25 cellular contexts compared by ENCODE assay signal in the genomic region with DNA sequence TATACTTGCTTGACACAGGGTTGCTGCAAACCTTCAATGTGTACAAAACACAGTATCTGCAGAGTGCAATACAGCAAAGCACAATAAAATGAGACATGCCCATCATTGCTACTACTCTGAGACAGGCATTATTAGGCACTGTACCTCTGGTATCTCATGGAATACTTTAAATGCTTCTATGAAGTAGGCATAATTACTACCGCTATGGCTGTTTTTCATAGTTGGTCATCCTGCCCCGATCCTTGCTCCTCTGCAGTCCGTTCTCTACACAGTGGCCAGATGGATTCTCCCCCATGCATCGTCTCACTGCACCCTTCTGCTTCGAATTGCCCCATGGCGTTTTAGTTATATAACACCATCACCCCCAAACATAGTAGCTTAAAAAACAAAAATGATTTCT.
"Had no signal": no experiment of that assay in that cellular context is flagged by ENCODE, and none has a peak within 500 bp of the region (broad histone marks: within the 10 kb centered on the region; RNA-seq: fewer than 3 reads in every experiment).

No MANE protein-coding gene starts in this region.

- H3K9me3 Mint-ChIP-seq: dendritic cell treated with granulocyte-macrophage colony-stimulating factor and Interleukin-4, amounts not matched to agents 40 ng/mL and 50 ng/mL, for 4 days; effector memory CD8-positive, alpha-beta T cell had no signal

- H3K36me3 ChIP-seq: colonic mucosa, esophagus squamous epithelium, gastrocnemius medialis, heart right ventricle, left lung, lower lobe of right lung had no signal

- H3K4me1 ChIP-seq: colonic mucosa, gastrocnemius medialis had no signal

- H3K27ac Mint-ChIP-seq: dendritic cell treated with granulocyte-macrophage colony-stimulating factor and Interleukin-4, amounts not matched to agents 40 ng/mL and 50 ng/mL, for 4 days; effector memory CD8-positive, alpha-beta T cell; endodermal cell; mesothelial cell of epicardium; naive B cell had no signal

- H3K4me3 ChIP-seq: colonic mucosa, esophagus squamous epithelium, gastrocnemius medialis, heart right ventricle, left lung, lower lobe of right lung, mucosa of descending colon had no signal

- H3K36me3 Mint-ChIP-seq: mesothelial cell of epicardium, naive B cell had no signal

- H3K9me3 ChIP-seq: colonic mucosa, esophagus squamous epithelium, gastrocnemius medialis, left lung, lower lobe of right lung, mucosa of descending colon had no signal

- H3K27me3 ChIP-seq: colonic mucosa, gastrocnemius medialis, left lung had no signal

- H3K27ac ChIP-seq: colonic mucosa, epithelial cell of prostate, esophagus squamous epithelium, gastrocnemius medialis, heart right ventricle, left lung, lower lobe of right lung had no signal

- DNase-seq: colonic mucosa; cortex of kidney; effector CD8-positive, alpha-beta T cell; effector memory CD8-positive, alpha-beta T cell; endodermal cell; erythroblast; esophagus squamous epithelium; foreskin fibroblast; foreskin melanocyte; gastrocnemius medialis; glutamatergic neuron; head of caudate nucleus; heart right ventricle; hippocampal formation; left cardiac atrium; left lung; left ventricle myocardium superior; lower lobe of right lung; mesenchymal stem cell; mucosa of descending colon; naive B cell had no signal

- ATAC-seq: effector memory CD8-positive, alpha-beta T cell; esophagus mucosa; gastrocnemius medialis; heart right ventricle; left cardiac atrium; left lung; left ventricle myocardium superior; lower lobe of right lung; mucosa of descending colon had no signal

- H3K4me3 Mint-ChIP-seq: dendritic cell treated with granulocyte-macrophage colony-stimulating factor and Interleukin-4, amounts not matched to agents 40 ng/mL and 50 ng/mL, for 4 days; effector memory CD8-positive, alpha-beta T cell; endodermal cell; mesothelial cell of epicardium; naive B cell had no signal
